Comparison of ENCODE assay signal across 18 cellular contexts in the genomic region with DNA sequence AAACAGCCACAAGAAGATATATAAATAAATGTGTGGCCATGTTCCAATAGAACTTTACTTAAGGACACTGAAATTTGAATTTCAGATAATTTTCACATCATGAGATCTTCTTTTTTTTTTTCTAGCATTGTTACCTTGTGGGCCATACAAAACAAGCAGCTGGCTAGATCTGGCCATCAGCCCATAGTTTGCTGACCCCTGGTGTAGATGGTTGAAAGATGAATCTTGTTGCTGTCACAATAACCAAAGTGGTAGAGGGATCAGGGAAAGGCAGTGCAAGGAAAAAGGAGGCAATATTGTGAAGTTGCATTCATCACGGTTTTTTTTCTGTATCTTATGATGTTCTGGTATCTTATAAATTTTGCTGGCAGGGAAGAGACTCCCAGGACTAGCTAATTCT. TPM values are rescaled to one million over a fixed set of nuclear protein-coding genes. Genes with fewer than 3 reads are reported as not detected.
DNase-seq lines count a peak whose midpoint lies in the region; ATAC-seq and TF ChIP-seq lines count a peak whose summit lies in the region.
"Had no signal": no experiment of that assay in that cellular context is flagged by ENCODE, and none has a peak within 500 bp of the region (broad histone marks: within the 10 kb centered on the region; RNA-seq: fewer than 3 reads in every experiment).

No MANE protein-coding gene starts in this region.

- CTCF ChIA-PET in IMR-90 (lab: Yijun Ruan, JAX): interaction anchor here (0.7 to 1.7 kb wide), 5 partner anchors 9 to 1690 kb away, joined by 3 to 6 read pairs (median 5); no protein-coding TSS in a partner anchor
- CTCF ChIA-PET in activated B cell treated with CpG ODN at 0.5 μM for 24 hours (lab: Charles Lee): no interaction called here

- DNase-seq in IMR-90: no peak
- no peak for DNase-seq in activated B cell treated with CpG ODN at 0.5 μM for 24 hours
- no peak for DNase-seq in activated effector memory CD4-positive, alpha-beta T cell treated with anti-CD3 and anti-CD28 coated beads, Interleukin-2, amount 50 U/mL, for 16 hours
- DNase-seq: CD8-positive, alpha-beta memory T cell; DMS79; H7; Kasumi-1; MM.1S; NCI-H1105 treated with DMSO at 0.1 percent for 48 hours; NCI-H1694; NCI-H510A; NCI-H774; PC-3; RPMI8226 had no signal

- H3K79me1 ChIP-seq in IMR-90 (ENCODE audit: low read depth in 1 of 2, low read length in 2 of 2): no peaks in the 10 kb centered on the region

- H2BK120ac ChIP-seq in IMR-90 (ENCODE audit: low read depth, low read length): peak overlapping the region; percentile 0

- POLR2A ChIA-PET in IMR-90 (lab: Charles Lee; ENCODE audit: unreplicated experiment): no interaction called here
- POLR2A ChIA-PET in activated B cell treated with CpG ODN at 0.5 μM for 24 hours (lab: Charles Lee): no interaction called here

- H2AFZ ChIP-seq in IMR-90 (replicated peaks; ENCODE audit: low read length, poor library complexity): no peak overlapping the region

- H3K27me3 ChIP-seq in IMR-90 (ENCODE audit: control insufficient read depth, insufficient read depth, low read length) (no peaks in the 10 kb centered on the region), layer of hippocampus (ENCODE audit: control insufficient read depth, insufficient read depth, low read length) (no peaks in the 10 kb centered on the region)

- no peak overlapping the region for H3K4ac ChIP-seq in IMR-90 (ENCODE audit: low read depth, low read length)

- TF ChIP-seq POLR2A in IMR-90 (IDR thresholded peaks at IDR 0.05; ENCODE audit: low read depth, low read length): no peak

- WGBS in IMR-90 (ENCODE audit: extremely low coverage in 2 of 2, insufficient read length in 1 of 2), 2 experiments: no CpG with 5 or more reads among the region's 1 CpG

- peaks cover 58% of the 10 kb centered on the region for H3K36me3 Mint-ChIP-seq in activated B cell treated with CpG ODN at 0.5 μM for 24 hours (ENCODE audit: low read depth)

- H2AK9ac ChIP-seq in IMR-90 (replicated peaks; ENCODE audit: low read depth, low read length, poor library complexity): no peak overlapping the region

- peaks cover 18% of the 10 kb centered on the region for H3K4me1 ChIP-seq in IMR-90 (ENCODE audit: control insufficient read depth, insufficient read depth, low read length)

- peak overlapping the region; percentile 47 for H3K27ac Mint-ChIP-seq in activated B cell treated with CpG ODN at 0.5 μM for 24 hours

- BruUV-seq in IMR-90 (replicated peaks; lab: Mats Ljungman, UMichigan): no TSS peak

- H3K9ac ChIP-seq in IMR-90 (ENCODE audit: low read depth, low read length): peak overlapping the region; percentile 54; the same call in 1 of the 2 replicates

- H4K91ac ChIP-seq in IMR-90 (ENCODE audit: insufficient read depth, low read depth, low read length): 0 out of 2 replicates have a peak overlapping the region, but pooled peaks have one; percentile 27

- no peak overlapping the region for H3K56ac ChIP-seq in IMR-90 (ENCODE audit: extremely low read depth, insufficient read depth, low read length)

- ATAC-seq in IMR-90 (ENCODE audit: low read depth) (peak; percentile 24), activated B cell treated with CpG ODN at 0.5 μM for 24 hours (ENCODE audit: low read depth) (no peak), GM18873 (IDR thresholded peaks at IDR 0.05; ENCODE audit: low FRiP score, unreplicated experiment) (no peak), GM21723 (IDR thresholded peaks at IDR 0.05; ENCODE audit: unreplicated experiment) (no peak)
- ATAC-seq: PC-3 had no signal

- H3K9me3 Mint-ChIP-seq in activated B cell treated with CpG ODN at 0.5 μM for 24 hours: no peaks in the 10 kb centered on the region
- H3K9me3 Mint-ChIP-seq: CD8-positive, alpha-beta memory T cell had no signal

- no peak overlapping the region; the same call in 2 of the 3 replicates for H2BK15ac ChIP-seq in IMR-90 (ENCODE audit: low read depth, low read length)

- no peak for TF ChIP-seq RAD21 in IMR-90 (IDR thresholded peaks at IDR 0.05; ENCODE audit: low read length)

- H2BK20ac ChIP-seq in IMR-90 (ENCODE audit: low read depth, low read length): no peak overlapping the region

- no peak overlapping the region for H2AK5ac ChIP-seq in IMR-90 (ENCODE audit: low read depth, low read length)

- no peak overlapping the region for H3K23ac ChIP-seq in IMR-90 (ENCODE audit: low read depth, low read length)

- no peak for TF ChIP-seq CTCF in IMR-90 (conservative IDR thresholded peaks at IDR 0.05; ENCODE audit: low read depth, low read length)
- TF ChIP-seq CTCF in activated B cell treated with CpG ODN at 0.5 μM for 24 hours (IDR thresholded peaks at IDR 0.05): no peak

- H3K9me3 ChIP-seq in IMR-90 (ENCODE audit: control insufficient read depth, insufficient read depth, low read length): no peaks in the 10 kb centered on the region

- no peak overlapping the region for H4K8ac ChIP-seq in IMR-90 (ENCODE audit: low read depth in 2 of 2, low read length in 2 of 2)

- H4K5ac ChIP-seq in IMR-90 (ENCODE audit: low read depth, low read length): peak overlapping the region; percentile 97

- peak overlapping the region; percentile 51; the same call in 1 of the 2 replicates for H3K4me2 ChIP-seq in IMR-90 (ENCODE audit: low read depth, low read length)

- H3K14ac ChIP-seq in IMR-90 (replicated peaks; ENCODE audit: low read depth, low read length): no peak overlapping the region

- in situ Hi-C loops in IMR-90 (cut with MboI; ENCODE audit: low sequenced_read_pairs): no loop called here

- peaks cover 42% of the 10 kb centered on the region for H3K4me1 Mint-ChIP-seq in activated B cell treated with CpG ODN at 0.5 μM for 24 hours
- H3K4me1 Mint-ChIP-seq: CD8-positive, alpha-beta memory T cell had no signal

- H3K18ac ChIP-seq in IMR-90 (ENCODE audit: low read depth, low read length): peak overlapping the region; percentile 96

- no peaks in the 10 kb centered on the region for H3K27me3 Mint-ChIP-seq in activated B cell treated with CpG ODN at 0.5 μM for 24 hours

- intact Hi-C loops in IMR-90 (cut with micrococcal nuclease) (loop anchor here (1.0 to 5.0 kb wide), 2 partner anchors 17 to 47 kb away; a partner anchor contains a TSS), activated B cell treated with CpG ODN at 0.5 μM for 24 hours (cut with micrococcal nuclease) (no loop called here)

- H3K27ac ChIP-seq in IMR-90 (ENCODE audit: insufficient read depth, low read length): peak overlapping the region; percentile 100; the same call in 1 of the 2 replicates
- peak overlapping the region; percentile 94 for H3K27ac ChIP-seq in layer of hippocampus (ENCODE audit: low read depth, low read length)
- H3K27ac ChIP-seq in temporal lobe (ENCODE audit: low read depth, low read length): peak overlapping the region; percentile 93

- dilution Hi-C loops in IMR-90 (cut with HindIII; ENCODE audit: low sequenced_read_pairs, unreplicated experiment): no loop called here

- no peaks in the 10 kb centered on the region; the same call in 1 of the 2 replicates for H3K9me1 ChIP-seq in IMR-90 (ENCODE audit: insufficient read depth, low read length)

- H3K4me3 ChIP-seq in IMR-90 (ENCODE audit: insufficient read depth, low read depth, low read length): no peak overlapping the region

- no peak overlapping the region for H3K4me3 Mint-ChIP-seq in activated B cell treated with CpG ODN at 0.5 μM for 24 hours
- H3K4me3 Mint-ChIP-seq: CD8-positive, alpha-beta memory T cell had no signal

- H2BK5ac ChIP-seq in IMR-90 (ENCODE audit: low read depth, low read length, poor library complexity, severe bottlenecking): peak overlapping the region; percentile 32

- H4K20me1 ChIP-seq in IMR-90 (ENCODE audit: insufficient read depth, low read length): no peaks in the 10 kb centered on the region

- peaks cover 3% of the 10 kb centered on the region; the same call in 1 of the 2 replicates for H3K36me3 ChIP-seq in IMR-90 (ENCODE audit: control insufficient read depth, insufficient read depth, low read length)

TF ChIP-seq in IMR-90, 13 proteins besides CTCF, POLR2A, EP300 and RAD21:
- TF ChIP-seq BHLHE40 (IDR thresholded peaks at IDR 0.05; ENCODE audit: low read depth, low read length): no peak
- TF ChIP-seq MAFK (IDR thresholded peaks at IDR 0.05; ENCODE audit: low read depth, low read length): no peak
- no peak for TF ChIP-seq FOS (IDR thresholded peaks at IDR 0.05; ENCODE audit: low read depth, low read length)

RNA-seq across cellular contexts. Expression of a gene that starts 46.6 kb away (rescaled TPM):
- total RNA-seq in IMR-90 (2012; rRNA removed) (0.28 and 0.36 TPM in 2 replicates), activated B cell treated with CpG ODN at 0.5 μM for 24 hours (40.2 and 43.7 TPM in 2 replicates), temporal lobe (26.8 TPM)
- 0.09 TPM in 2 replicates for polyA plus RNA-seq in IMR-90 (2012; rRNA removed)
- 0.04 TPM in 1 of 2 replicates, not detected in the other for polyA plus RNA-seq in IMR-90 (2012; cell fraction: cytosol; rRNA removed)
- 0.05 and 0.10 TPM in 2 replicates for polyA plus RNA-seq in IMR-90 (2012; cell fraction: nucleus; rRNA removed; ENCODE audit: low replicate concordance)

Comparison
In these comparisons a context has a peak if more than half of its experiments do, and no peak if none do; other contexts are left out.
1. RNA of a gene that starts 46.6 kb away (total RNA-seq): 40.2 to 43.7 TPM in activated B cell treated with CpG ODN at 0.5 μM for 24 hours and 26.8 TPM in temporal lobe (single experiment); 0.28 to 0.36 TPM in IMR-90; every median in the first group is over 10 times any median in the second.
2. Peak in every context shown above with its lines, with median percentiles within 50 percentile points of each other: H3K27ac ChIP-seq.